In genomic region chr17:76076765-76077581, GRCh38 we compare ENCODE assay signal across 9 cellular contexts. TPM values are rescaled to one million over a fixed set of nuclear protein-coding genes. Genes with fewer than 3 reads are reported as not detected.
A peak's percentile ranks its signal among the peaks of the same experiment; 100 is the strongest.
DNase-seq lines count a peak whose midpoint lies in the region; ATAC-seq and TF ChIP-seq lines count a peak whose summit lies in the region.
"Had no signal": no experiment of that assay in that cellular context is flagged by ENCODE, and none has a peak within 500 bp of the region (broad histone marks: within the 10 kb centered on the region; RNA-seq: fewer than 3 reads in every experiment).

No MANE protein-coding gene starts in this region.

- peaks cover 64% of the 10 kb centered on the region for H3K4me1 Mint-ChIP-seq in nephron progenitor cell
- peaks cover 13% of the 10 kb centered on the region for H3K4me1 Mint-ChIP-seq in HFFc6 (ENCODE audit: low read depth)

- H3K27ac ChIP-seq in foreskin keratinocyte: no peak overlapping the region

- H3K36me3 Mint-ChIP-seq in nephron progenitor cell (ENCODE audit: low read depth) (no peaks in the 10 kb centered on the region), HFFc6 (ENCODE audit: low read depth) (peaks cover under 1% of the 10 kb centered on the region; the same call in 1 of the 2 replicates)

- peaks cover 82% of the 10 kb centered on the region for H3K27me3 Mint-ChIP-seq in nephron progenitor cell (ENCODE audit: low read depth, poor library complexity)
- H3K27me3 Mint-ChIP-seq in HFFc6 (ENCODE audit: insufficient read depth): peaks cover 61% of the 10 kb centered on the region

- no peaks in the 10 kb centered on the region for H3K9me3 Mint-ChIP-seq in nephron progenitor cell
- H3K9me3 Mint-ChIP-seq in HFFc6: no peaks in the 10 kb centered on the region

- H3K4me3 Mint-ChIP-seq in nephron progenitor cell (peak overlapping the region; percentile 70), HFFc6 (no peak overlapping the region; the same call in 1 of the 2 replicates)

- ATAC-seq in HG02981 (IDR thresholded peaks at IDR 0.05; ENCODE audit: unreplicated experiment) (no peak), GM19455 (IDR thresholded peaks at IDR 0.05; ENCODE audit: unreplicated experiment) (no peak), foreskin keratinocyte (no peak)

- DNase-seq in DMS53 (lab: John Stamatoyannopoulos, UW): peak; percentile 92
- DNase-seq in T-helper 1 cell: peak in 3 of 5 donors; percentile 35 to 69 (median 41)
- DNase-seq in central memory CD4-positive, alpha-beta T cell: peak; percentile 69
- no peak for DNase-seq in nephron progenitor cell
- DNase-seq in foreskin keratinocyte: no peak
- no peak for DNase-seq in HFFc6

- no peak for TF ChIP-seq CTCF in nephron progenitor cell (IDR thresholded peaks at IDR 0.05)
- no peak for TF ChIP-seq CTCF in foreskin keratinocyte (conservative IDR thresholded peaks at IDR 0.05)
- no peak for TF ChIP-seq CTCF in HFFc6 (IDR thresholded peaks at IDR 0.05)

- H3K4me1 ChIP-seq in foreskin keratinocyte: no peaks in the 10 kb centered on the region

- peaks cover 74% of the 10 kb centered on the region for H3K27me3 ChIP-seq in foreskin keratinocyte

- H3K27ac Mint-ChIP-seq in nephron progenitor cell: no peak overlapping the region
- H3K27ac Mint-ChIP-seq in HFFc6: no peak overlapping the region

RNA-seq across cellular contexts. Expression of gene ZACN, which starts 2.0 kb away (rescaled TPM):
- not detected in 2 replicates for total RNA-seq in foreskin keratinocyte
- polyA plus RNA-seq in foreskin keratinocyte: 0.07 and 0.11 TPM in 2 replicates
- total RNA-seq in HFFc6 (2021; fragmentation: NEBNext Ultra II Directional; extraction: Animal tissue kit (Norgen Biotek cat#: 25700)): under 1 TPM in 2 of 6 experiments, not detected in 4; 0.23 to 0.26 TPM
- total RNA-seq: G401 had no signal

RNA-seq across cellular contexts. Expression of gene GALR2, which starts 2.4 kb away (rescaled TPM):
- 0.07 TPM in 1 of 2 replicates, not detected in the other for total RNA-seq in foreskin keratinocyte
- 0.06 and 0.12 TPM in 2 replicates for polyA plus RNA-seq in foreskin keratinocyte
- total RNA-seq in HFFc6 (2021; fragmentation: NEBNext Ultra II Directional; extraction: Animal tissue kit (Norgen Biotek cat#: 25700)): under 1 TPM in 5 of 6 experiments, not detected in 1; 0.14 to 0.33 (median 0.15) TPM

RNA-seq across cellular contexts. Expression of gene SRP68, which starts 4.7 kb away (rescaled TPM):
- 75.9 and 76.7 TPM in 2 replicates for total RNA-seq in foreskin keratinocyte
- polyA plus RNA-seq in foreskin keratinocyte: 70.5 and 78.4 TPM in 2 replicates
- 100 to 1,000 TPM in 3 of 6 experiments, 10 to 100 TPM in 3; 95.3 to 104 (median 100.0) TPM for total RNA-seq in HFFc6 (2021; fragmentation: NEBNext Ultra II Directional; extraction: Animal tissue kit (Norgen Biotek cat#: 25700))

RNA-seq across cellular contexts. Expression of gene EXOC7, which starts 26.6 kb away (rescaled TPM):
- total RNA-seq in foreskin keratinocyte: 69.5 and 71.2 TPM in 2 replicates
- polyA plus RNA-seq in foreskin keratinocyte: 43.3 and 46.0 TPM in 2 replicates
- total RNA-seq in HFFc6 (2021; fragmentation: NEBNext Ultra II Directional; extraction: Animal tissue kit (Norgen Biotek cat#: 25700)): 100 to 1,000 TPM; 134 to 157 (median 144) TPM

RNA-seq across cellular contexts. Expression of gene EVPL, which starts 49.9 kb away (rescaled TPM):
- 15.9 and 17.6 TPM in 2 replicates for total RNA-seq in foreskin keratinocyte
- 10.9 and 12.6 TPM in 2 replicates for polyA plus RNA-seq in foreskin keratinocyte
- not detected for total RNA-seq in HFFc6 (2021; fragmentation: NEBNext Ultra II Directional; extraction: Animal tissue kit (Norgen Biotek cat#: 25700))

Comparison
In these comparisons a context has a peak if more than half of its experiments do, and no peak if none do; other contexts are left out.
1. DNase-seq: peak in DMS53 (single experiment), T-helper 1 cell (3 of 5) and central memory CD4-positive, alpha-beta T cell (single experiment); none in nephron progenitor cell (single experiment), foreskin keratinocyte (0 of 2) and HFFc6 (single experiment).